1 cellular context compared by ENCODE assay signal in the genomic region with DNA sequence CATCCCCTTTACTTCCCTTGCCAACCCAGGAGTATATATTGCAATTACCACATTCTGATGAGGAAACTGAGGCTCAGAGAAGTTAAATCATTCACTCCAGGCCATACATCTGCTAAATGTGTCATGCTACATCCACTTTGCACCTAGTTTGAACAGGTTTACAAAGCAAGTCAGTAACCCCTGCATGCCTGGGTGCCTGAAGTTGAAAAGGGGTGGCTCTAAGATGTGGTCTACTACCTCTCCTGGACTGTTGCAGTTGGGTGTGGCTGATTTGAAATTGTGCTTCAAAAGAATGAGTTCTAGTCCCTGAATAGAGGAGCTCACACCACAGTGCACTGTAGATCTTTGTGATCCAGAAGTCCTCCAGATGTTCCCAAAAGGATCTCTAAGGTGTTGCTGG.
TF ChIP-seq lines count a peak whose summit lies in the region.

No MANE protein-coding gene starts in this region.

TF ChIP-seq in endothelial cell of umbilical vein, 7 proteins besides CTCF, POLR2A, EP300 and RAD21 (continued from another document):
- TF ChIP-seq EZH2 (IDR thresholded peaks at IDR 0.05; ENCODE audit: borderline replicate concordance, low read depth, low read length, severe bottlenecking) (no peak), JUN (IDR thresholded peaks at IDR 0.05; ENCODE audit: borderline replicate concordance, insufficient read depth, insufficient read length, low read depth) (no peak), FOS (IDR thresholded peaks at IDR 0.05; ENCODE audit: borderline replicate concordance, insufficient read depth, low read length) (no peak)
